In genomic region chr5:177317959-177318377, GRCh38 we compare ENCODE assay signal across 9 cellular contexts. TPM values are rescaled to one million over a fixed set of nuclear protein-coding genes. Genes with fewer than 3 reads are reported as not detected.
DNase-seq lines count a peak whose midpoint lies in the region; ATAC-seq and TF ChIP-seq lines count a peak whose summit lies in the region.
"Had no signal": no experiment of that assay in that cellular context is flagged by ENCODE, and none has a peak within 500 bp of the region (broad histone marks: within the 10 kb centered on the region; RNA-seq: fewer than 3 reads in every experiment).

No MANE protein-coding gene starts in this region.

- H3K9me3 ChIP-seq in adipocyte (ENCODE audit: control insufficient read depth, low read length) = no peaks in the 10 kb centered on the region
- H3K9me3 ChIP-seq in left ventricle myocardium inferior (replicated peaks) = no peaks in the 10 kb centered on the region

- TF ChIP-seq CTCF in GM10248 (IDR thresholded peaks at IDR 0.05; ENCODE audit: control extremely low read depth, extremely low read depth, low read depth, missing control alignments) (peak; percentile 85), left ventricle myocardium inferior (IDR thresholded peaks at IDR 0.05; ENCODE audit: borderline replicate concordance) (peak; percentile 86), retinal pigment epithelial cell (conservative IDR thresholded peaks at IDR 0.05; ENCODE audit: low read depth, low read length) (peak; percentile 97)

- H3K27ac ChIP-seq in left ventricle myocardium inferior (replicated peaks) = no peak overlapping the region
- H3K27ac ChIP-seq: epithelial cell of prostate had no signal

- no peaks in the 10 kb centered on the region for H3K27me3 ChIP-seq in adipocyte (replicated peaks; ENCODE audit: control insufficient read depth, insufficient read depth, low read length)
- H3K27me3 ChIP-seq in left ventricle myocardium inferior (ENCODE audit: low read depth) = no peaks in the 10 kb centered on the region

- H3K36me3 ChIP-seq in adipocyte (ENCODE audit: control insufficient read depth, insufficient read depth, low read length, severe bottlenecking) (peaks cover 10% of the 10 kb centered on the region), left ventricle myocardium inferior (peaks cover 4% of the 10 kb centered on the region)

- no peak overlapping the region for H3K9ac ChIP-seq in adipocyte (ENCODE audit: low read length)

- CTCF ChIA-PET in GM10248 (lab: Yijun Ruan, JAX) = interaction anchor here (0.6 to 5.6 kb wide), 30 partner anchors 8 to 183 kb away, joined by 3 to 44 read pairs (median 4); partner anchors contain the start of gene LMAN2

- H3K4me1 ChIP-seq in adipocyte (ENCODE audit: control insufficient read depth, insufficient read depth, low read length) (no peaks in the 10 kb centered on the region), left ventricle myocardium inferior (no peaks in the 10 kb centered on the region)

- POLR2A ChIA-PET in GM10248 (lab: Yijun Ruan, JAX) = no interaction called here

- intact Hi-C loops in left ventricle myocardium inferior (cut with micrococcal nuclease) = loop anchor here (10.0 kb wide), 1 partner anchor 137 kb away; no protein-coding TSS in a partner anchor

- ATAC-seq in GM18870 (IDR thresholded peaks at IDR 0.05; ENCODE audit: unreplicated experiment) (no peak), GM21619 (IDR thresholded peaks at IDR 0.05; ENCODE audit: unreplicated experiment) (no peak)

- H3K4me3 ChIP-seq in adipocyte (ENCODE audit: low read length) (no peak overlapping the region), left ventricle myocardium inferior (no peak overlapping the region), retinal pigment epithelial cell (ENCODE audit: low read length) (no peak overlapping the region)

- DNase-seq in GM10248 (ENCODE audit: extremely low spot score) (peak; percentile 70), MV-4-11 (lab: John Stamatoyannopoulos, UW) (peak; percentile 79), T follicular helper cell (ENCODE audit: low read depth) (peak; percentile 58), adipocyte (ENCODE audit: low read depth) (peak; percentile 86), left ventricle myocardium inferior (peak; percentile 65), retinal pigment epithelial cell (ENCODE audit: low read depth) (peak; percentile 36)

RNA-seq across cellular contexts. Expression of gene MXD3, which starts 6.3 kb away (rescaled TPM):
- 2.3 TPM for total RNA-seq in left ventricle myocardium inferior

RNA-seq across cellular contexts. Expression of gene PRELID1, which starts 14.4 kb away (rescaled TPM):
- total RNA-seq in left ventricle myocardium inferior = 40.0 TPM

RNA-seq across cellular contexts. Expression of gene RAB24, which starts 14.4 kb away (rescaled TPM):
- total RNA-seq in left ventricle myocardium inferior = 25.3 TPM

RNA-seq across cellular contexts. Expression of gene LMAN2, which starts 33.5 kb away (rescaled TPM):
- total RNA-seq in left ventricle myocardium inferior = 60.0 TPM

RNA-seq across cellular contexts. Expression of gene RGS14, which starts 39.8 kb away (rescaled TPM):
- total RNA-seq in left ventricle myocardium inferior = 4.6 TPM

Comparison
In these comparisons a context has a peak if more than half of its experiments do, and no peak if none do; other contexts are left out.
1. DNase-seq: peak in every context shown above with its lines; median percentile 86 in adipocyte; 79 in MV-4-11; 70 in GM10248; 65 in left ventricle myocardium inferior; 58 in T follicular helper cell; 36 in retinal pigment epithelial cell.